1 cellular context compared by ENCODE assay signal in genomic region chr1:209746469-209747269, GRCh38.
TF ChIP-seq lines count a peak whose summit lies in the region.

No MANE protein-coding gene starts in this region.

TF ChIP-seq in K562, 482 proteins besides CTCF, POLR2A, EP300 and RAD21 (continued from another document and continues in another):
- TF ChIP-seq HIVEP1 (CRISPR knock-in tag; IDR thresholded peaks at IDR 0.05): no peak
- no peak for TF ChIP-seq ZC3H8 (IDR thresholded peaks at IDR 0.05)
- TF ChIP-seq SIN3A (IDR thresholded peaks at IDR 0.05; ENCODE audit: borderline replicate concordance in 2 of 2, control insufficient read depth in 1 of 2, low read depth in 2 of 2, low read length in 2 of 2): no peak
- TF ChIP-seq U2AF2 (optimal IDR thresholded peaks at IDR 0.05; ENCODE audit: low read depth, low read length): no peak
- TF ChIP-seq CHD7 (IDR thresholded peaks at IDR 0.05; ENCODE audit: low read depth, low read length): no peak
- TF ChIP-seq SMARCE1 (IDR thresholded peaks at IDR 0.05): no peak; the same call in 1 of the 2 replicates
- no peak for TF ChIP-seq NR2F6 (CRISPR knock-in tag; IDR thresholded peaks at IDR 0.05)
- no peak for TF ChIP-seq YY1 (IDR thresholded peaks at IDR 0.05; ENCODE audit: borderline replicate concordance in 1 of 3, control insufficient read depth in 1 of 3, extremely low read depth in 1 of 3, insufficient read depth in 3 of 3, insufficient read length in 1 of 3, insufficient replicate concordance in 2 of 3, low read depth in 1 of 3, low read length in 2 of 3)
- TF ChIP-seq GTF2B (IDR thresholded peaks at IDR 0.05; ENCODE audit: extremely low read depth, insufficient read length): no peak
- no peak for TF ChIP-seq ELF1 (tag; IDR thresholded peaks at IDR 0.05)
- TF ChIP-seq FOXK1 (CRISPR knock-in tag; IDR thresholded peaks at IDR 0.05; ENCODE audit: borderline replicate concordance): no peak
- no peak for TF ChIP-seq ARID3B (CRISPR knock-in tag; IDR thresholded peaks at IDR 0.05; ENCODE audit: borderline replicate concordance)
- no peak for TF ChIP-seq BRF1 (IDR thresholded peaks at IDR 0.05; ENCODE audit: borderline replicate concordance, extremely low read depth, insufficient read length)
- no peak for TF ChIP-seq POLR2G (IDR thresholded peaks at IDR 0.05; ENCODE audit: low read depth, low read length)
- TF ChIP-seq TBP (optimal IDR thresholded peaks at IDR 0.05; ENCODE audit: low read depth, low read length): no peak
- no peak for TF ChIP-seq NR2C1 (IDR thresholded peaks at IDR 0.05)
- no peak for TF ChIP-seq NR2C1 (tag; IDR thresholded peaks at IDR 0.05)
- TF ChIP-seq JUN (IDR thresholded peaks at IDR 0.05; ENCODE audit: borderline replicate concordance, low read depth, low read length): no peak
- no peak for TF ChIP-seq JUN (CRISPR knock-in tag; IDR thresholded peaks at IDR 0.05; ENCODE audit: borderline replicate concordance)
- no peak for TF ChIP-seq THAP12 (CRISPR knock-in tag; IDR thresholded peaks at IDR 0.05)
- no peak for TF ChIP-seq ZNF184 (CRISPR knock-in tag; IDR thresholded peaks at IDR 0.05)
- TF ChIP-seq HBP1 (CRISPR knock-in tag; IDR thresholded peaks at IDR 0.05): no peak
- TF ChIP-seq ZNF707 (CRISPR knock-in tag; conservative IDR thresholded peaks at IDR 0.05): no peak
- no peak for TF ChIP-seq GABPA (tag; conservative IDR thresholded peaks at IDR 0.05; ENCODE audit: low read depth)
- no peak for TF ChIP-seq ZNF146 (CRISPR knock-in tag; IDR thresholded peaks at IDR 0.05; ENCODE audit: unreplicated experiment)
- TF ChIP-seq ZNF592 (IDR thresholded peaks at IDR 0.05): no peak
- 0 out of 2 replicates have a peak, but pooled peaks have one; percentile 44 for TF ChIP-seq ZNF324 (CRISPR knock-in tag; IDR thresholded peaks at IDR 0.05)
- no peak for TF ChIP-seq BCLAF1 (IDR thresholded peaks at IDR 0.05; ENCODE audit: borderline replicate concordance in 1 of 2, control insufficient read depth in 1 of 2, low read depth in 2 of 2, low read length in 1 of 2)
- no peak for TF ChIP-seq CCAR2 (IDR thresholded peaks at IDR 0.05; ENCODE audit: low read depth, low read length)
- TF ChIP-seq RNF2 (IDR thresholded peaks at IDR 0.05): no peak
- TF ChIP-seq ZFPM2 (CRISPR knock-in tag; IDR thresholded peaks at IDR 0.05): no peak
- no peak for TF ChIP-seq JUND (IDR thresholded peaks at IDR 0.05; ENCODE audit: borderline replicate concordance, low read depth, low read length)
- no peak for TF ChIP-seq JUND (tag; IDR thresholded peaks at IDR 0.05; ENCODE audit: borderline replicate concordance, low read depth, low read length)
